8 cellular contexts compared by ENCODE assay signal in genomic region chr10:91799580-91799975, GRCh38. TPM values are rescaled to one million over a fixed set of nuclear protein-coding genes. Genes with fewer than 3 reads are reported as not detected.
DNase-seq lines count a peak whose midpoint lies in the region; ATAC-seq, FAIRE-seq and TF ChIP-seq lines count a peak whose summit lies in the region.

No MANE protein-coding gene starts in this region.

- in situ Hi-C loops in ACHN (cut with HindIII; ENCODE audit: low pct_ligation_motif_present, low pct_unique_long_range_greater_than_20kb, low sequenced_read_pairs) = no loop called here

- DNase-seq in ACHN = peak; percentile 35
- DNase-seq in breast epithelium (ENCODE audit: low spot score in 2 of 2) = no peak
- no peak for DNase-seq in frontal cortex (ENCODE audit: low spot score in 2 of 2)
- DNase-seq in NCI-H2081 (lab: John Stamatoyannopoulos, UW) = no peak
- no peak for DNase-seq in substantia nigra (lab: John Stamatoyannopoulos, UW)

- ATAC-seq in HG03460 (IDR thresholded peaks at IDR 0.05; ENCODE audit: unreplicated experiment) = no peak

- FAIRE-seq in frontal cortex (lab: Jason Lieb, UNC) = no peak

- intact Hi-C loops in breast epithelium (cut with DNase I; ENCODE audit: low total_unique reads) = no loop called here

- H3K27ac ChIP-seq in HUES6 (ENCODE audit: low read depth, low read length) (no peak overlapping the region; the same call in 1 of the 2 replicates), breast epithelium (peak overlapping the region; percentile 98 to 99), mucosa of rectum (ENCODE audit: low read depth in 2 of 2, low read length in 2 of 2) (peak overlapping the region in 1 of 2 donors; percentile 97), substantia nigra (ENCODE audit: low read depth, low read length, poor library complexity, severe bottlenecking) (no peak overlapping the region)

- H3K36me3 ChIP-seq in HUES6 (ENCODE audit: control insufficient read depth, insufficient read depth, low read length) (peaks cover 30% of the 10 kb centered on the region), breast epithelium (no peaks in the 10 kb centered on the region), mucosa of rectum (ENCODE audit: control insufficient read depth in 2 of 2, insufficient read depth in 2 of 2, low read length in 2 of 2) (no peaks in the 10 kb centered on the region)

- H3K4me3 ChIP-seq in HUES6 (ENCODE audit: low read depth, low read length) = peak overlapping the region; percentile 92
- H3K4me3 ChIP-seq in breast epithelium = peak overlapping the region; percentile 86 to 93 (median 91)
- H3K4me3 ChIP-seq in mucosa of rectum (ENCODE audit: low read length in 2 of 2) = peak overlapping the region; percentile 95 to 97

- H3K9ac ChIP-seq in HUES6 (ENCODE audit: low read length) (peak overlapping the region; percentile 97), mucosa of rectum (ENCODE audit: low read depth in 1 of 2, low read length in 2 of 2) (peak overlapping the region; percentile 94 to 99)

- H3K27me3 ChIP-seq in HUES6 (ENCODE audit: control insufficient read depth, insufficient read depth, low read length) (no peaks in the 10 kb centered on the region), breast epithelium (no peaks in the 10 kb centered on the region), mucosa of rectum (ENCODE audit: control insufficient read depth in 2 of 2, insufficient read depth in 2 of 2, low read length in 2 of 2) (no peaks in the 10 kb centered on the region)

- H3K4me1 ChIP-seq in HUES6 (ENCODE audit: control insufficient read depth, insufficient read depth, low read length) = peaks cover 32% of the 10 kb centered on the region
- H3K4me1 ChIP-seq in breast epithelium = peaks cover 0 to 21% of the 10 kb centered on the region in 2 donors
- H3K4me1 ChIP-seq in mucosa of rectum (ENCODE audit: control insufficient read depth in 2 of 2, insufficient read depth in 2 of 2, low read length in 2 of 2) = peaks cover 19 to 25% of the 10 kb centered on the region in 2 donors

- no peak for TF ChIP-seq POLR2A in breast epithelium (IDR thresholded peaks at IDR 0.05)

- no peak for TF ChIP-seq CTCF in breast epithelium (IDR thresholded peaks at IDR 0.05)

- no peaks in the 10 kb centered on the region for H3K9me3 ChIP-seq in HUES6 (ENCODE audit: control insufficient read depth, insufficient read depth, low read depth, low read length)
- no peaks in the 10 kb centered on the region for H3K9me3 ChIP-seq in breast epithelium
- H3K9me3 ChIP-seq in mucosa of rectum (ENCODE audit: control insufficient read depth in 2 of 2, low read length in 2 of 2) = no peaks in the 10 kb centered on the region

RNA-seq across cellular contexts. Expression of gene TNKS2, which starts 1.4 kb away (rescaled TPM):
- total RNA-seq in breast epithelium = 10 to 100 TPM; 48.2 to 65.4 (median 50.8) TPM
- total RNA-seq in frontal cortex = 92.5 TPM

Comparison
In these comparisons a context has a peak if more than half of its experiments do, and no peak if none do; other contexts are left out.
1. H3K27ac ChIP-seq: peak in breast epithelium (2 of 2); none in HUES6 (single experiment) and substantia nigra (single experiment).
2. Peak in every context shown above with its lines, with median percentiles within 50 percentile points of each other: H3K4me3 ChIP-seq.